24 cellular contexts compared by ENCODE assay signal in the genomic region with DNA sequence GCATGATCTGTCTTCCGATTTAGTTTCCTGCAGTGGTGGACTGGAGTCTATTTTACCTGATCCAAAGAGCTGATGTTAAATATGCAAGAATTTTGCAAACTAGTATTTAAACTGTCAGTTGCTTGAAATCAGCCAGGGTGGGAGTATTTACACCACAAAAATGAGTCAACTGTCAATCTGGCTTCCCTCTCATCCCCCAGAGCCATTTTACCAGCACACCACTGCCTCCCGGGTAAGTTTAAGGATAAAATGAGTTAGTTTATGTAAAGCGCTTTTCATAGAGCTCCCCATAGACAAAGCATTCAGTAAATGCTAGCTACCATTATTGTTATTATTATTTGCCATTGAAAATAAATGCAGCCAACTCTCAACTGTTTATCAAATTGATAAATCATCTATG.
A peak's percentile ranks its signal among the peaks of the same experiment; 100 is the strongest.
DNase-seq lines count a peak whose midpoint lies in the region; ATAC-seq and TF ChIP-seq lines count a peak whose summit lies in the region.
"Had no signal": no experiment of that assay in that cellular context is flagged by ENCODE, and none has a peak within 500 bp of the region (broad histone marks: within the 10 kb centered on the region; RNA-seq: fewer than 3 reads in every experiment).

No MANE protein-coding gene starts in this region.

- H2AK9ac ChIP-seq in IMR-90 (replicated peaks; ENCODE audit: low read depth, low read length, poor library complexity): no peak overlapping the region

- peak overlapping the region; percentile 36 for H3K4ac ChIP-seq in IMR-90 (ENCODE audit: low read depth, low read length)

- H3K27me3 ChIP-seq in IMR-90 (ENCODE audit: control insufficient read depth, insufficient read depth, low read length): no peaks in the 10 kb centered on the region
- H3K27me3 ChIP-seq in mammary epithelial cell (ENCODE audit: insufficient read depth, low read length): no peaks in the 10 kb centered on the region
- no peaks in the 10 kb centered on the region for H3K27me3 ChIP-seq in esophagus muscularis mucosa
- H3K27me3 ChIP-seq: heart right ventricle had no signal

- H3K9ac ChIP-seq in IMR-90 (ENCODE audit: low read depth, low read length) (no peak overlapping the region), mammary epithelial cell (ENCODE audit: insufficient read depth, low read length) (peak overlapping the region; percentile 48)

- peaks cover 90% of the 10 kb centered on the region for H3K79me2 ChIP-seq in mammary epithelial cell (ENCODE audit: insufficient read depth, low read length)

- peak overlapping the region in 1 of 2 experiments; percentile 65; a peak in 2 of 4 replicates for H4K8ac ChIP-seq in IMR-90 (ENCODE audit: low read depth in 2 of 2, low read length in 2 of 2)

- H4K5ac ChIP-seq in IMR-90 (ENCODE audit: low read depth, low read length): peak overlapping the region; percentile 97; the same call in 1 of the 2 replicates

- H3K4me2 ChIP-seq in IMR-90 (ENCODE audit: low read depth, low read length) (peak overlapping the region; percentile 58; the same call in 1 of the 2 replicates), mammary epithelial cell (ENCODE audit: insufficient read depth, low read depth, low read length) (peak overlapping the region; percentile 75)

- H3K27ac ChIP-seq in IMR-90 (ENCODE audit: insufficient read depth, low read length): no peak overlapping the region
- peak overlapping the region; percentile 96 for H3K27ac ChIP-seq in mammary epithelial cell (ENCODE audit: insufficient read depth, low read depth, low read length)
- no peak overlapping the region for H3K27ac ChIP-seq in esophagus muscularis mucosa (replicated peaks in 1 of 4)
- H3K27ac ChIP-seq: heart right ventricle, thoracic aorta had no signal

- H3K79me1 ChIP-seq in IMR-90 (ENCODE audit: low read depth in 1 of 2, low read length in 2 of 2): peaks cover 2 to 16% of the 10 kb centered on the region in 2 experiments; a peak in 2 of 4 replicates

- H3K4me1 ChIP-seq in IMR-90 (ENCODE audit: control insufficient read depth, insufficient read depth, low read length) (peaks cover 13% of the 10 kb centered on the region), mammary epithelial cell (ENCODE audit: insufficient read depth, low read length) (peaks cover 64% of the 10 kb centered on the region), esophagus muscularis mucosa (peaks cover 12 to 44% (median 39%) of the 10 kb centered on the region in 4 donors)

- DNase-seq in DMS 273 treated with DMSO at 0.1 percent for 48 hours (lab: John Stamatoyannopoulos, UW): peak; percentile 31
- DNase-seq in IMR-90: no peak
- peak; percentile 38 for DNase-seq in mammary epithelial cell
- no peak for DNase-seq in osteocyte (ENCODE audit: extremely low spot score, unreplicated experiment)
- DNase-seq in stimulated activated CD4-positive, alpha-beta T cell treated with anti-CD3 and anti-CD28 coated beads, Interleukin-15, amount 100 ng/mL, for 24 hours: no peak
- DNase-seq in stimulated activated CD4-positive, alpha-beta T cell treated with anti-CD3 and anti-CD28 coated beads, Interleukin-4, amount 100 ng/mL, for 4 hours: no peak
- no peak for DNase-seq in esophagus muscularis mucosa (ENCODE audit: extremely low spot score)
- DNase-seq: activated CD4-positive, alpha-beta memory T cell treated with anti-CD3 and anti-CD28 coated beads for 36 hours; activated CD4-positive, CD25-positive, alpha-beta regulatory T cell; activated CD8-positive, alpha-beta memory T cell treated with anti-CD3 and anti-CD28 coated beads, Interleukin-2, amount 50 U/mL, for 48 hours; activated naive CD8-positive, alpha-beta T cell treated with anti-CD3 and anti-CD28 coated beads, Interleukin-2, amount 10 ng/mL, durations not matched to agents 7 days and 5 days; effector CD4-positive, alpha-beta T cell; heart right ventricle; Kasumi-1; NCI-H1048; NCI-H1930; NCI-H345; NCI-H82; nucleus accumbens; Right ventricle myocardium superior; stimulated activated CD4-positive, alpha-beta T cell treated with anti-CD3 and anti-CD28 coated beads, Interleukin-4, amount 100 ng/mL, for 24 hours; stimulated activated naive CD4-positive, alpha-beta T cell had no signal

- peaks cover 43% of the 10 kb centered on the region for H3K4me1 Mint-ChIP-seq in osteocyte (ENCODE audit: unreplicated experiment)
- H3K4me1 Mint-ChIP-seq: activated naive CD8-positive, alpha-beta T cell treated with anti-CD3 and anti-CD28 coated beads, Interleukin-2, amount 10 ng/mL, durations not matched to agents 7 days and 5 days had no signal

- H4K91ac ChIP-seq in IMR-90 (ENCODE audit: insufficient read depth, low read depth, low read length): peak overlapping the region; percentile 41; the same call in 1 of the 2 replicates

- no peaks in the 10 kb centered on the region for H3K36me3 Mint-ChIP-seq in osteocyte (ENCODE audit: unreplicated experiment)
- H3K36me3 Mint-ChIP-seq: activated CD4-positive, alpha-beta memory T cell treated with anti-CD3 and anti-CD28 coated beads for 36 hours; activated naive CD8-positive, alpha-beta T cell treated with anti-CD3 and anti-CD28 coated beads, Interleukin-2, amount 10 ng/mL, durations not matched to agents 7 days and 5 days had no signal

- no peak for TF ChIP-seq EP300 in esophagus muscularis mucosa (IDR thresholded peaks at IDR 0.05)

- peak overlapping the region; percentile 22; the same call in 1 of the 2 replicates for H2AK5ac ChIP-seq in IMR-90 (ENCODE audit: low read depth, low read length)

- H3K36me3 ChIP-seq in IMR-90 (ENCODE audit: control insufficient read depth, insufficient read depth, low read length) (no peaks in the 10 kb centered on the region), mammary epithelial cell (ENCODE audit: insufficient read depth, low read length) (no peaks in the 10 kb centered on the region), esophagus muscularis mucosa (no peaks in the 10 kb centered on the region)
- H3K36me3 ChIP-seq: heart right ventricle, thoracic aorta had no signal

- H3K27ac Mint-ChIP-seq in osteocyte (ENCODE audit: unreplicated experiment): peak overlapping the region; percentile 16
- H3K27ac Mint-ChIP-seq: activated CD4-positive, alpha-beta memory T cell treated with anti-CD3 and anti-CD28 coated beads for 36 hours; activated naive CD8-positive, alpha-beta T cell treated with anti-CD3 and anti-CD28 coated beads, Interleukin-2, amount 10 ng/mL, durations not matched to agents 7 days and 5 days had no signal

- peaks cover 5% of the 10 kb centered on the region for H3K9me1 ChIP-seq in IMR-90 (ENCODE audit: insufficient read depth, low read length)

- in situ Hi-C loops in IMR-90 (cut with MboI; ENCODE audit: low sequenced_read_pairs) (no loop called here), mammary epithelial cell (cut with MboI; ENCODE audit: low sequenced_read_pairs in 2 of 2) (no loop called here)

- intact Hi-C loops in IMR-90 (cut with micrococcal nuclease) (loop anchor here (5.0 kb wide), 2 partner anchors 107 to 238 kb away; a partner anchor contains a TSS), mammary epithelial cell (cut with micrococcal nuclease) (loop anchor here (1.0 to 5.0 kb wide), 2 partner anchors 107 to 146 kb away; a partner anchor contains a TSS), esophagus muscularis mucosa (cut with DNase I) (loop anchor here (5.0 kb wide), 1 partner anchor 107 kb away; a partner anchor contains a TSS)

- 83% methylated on average over 1 of the region's 3 CpGs; no CpG with 5 or more reads in 1 of the 2 experiments for WGBS in IMR-90 (ENCODE audit: extremely low coverage in 2 of 2, insufficient read length in 1 of 2), 2 experiments
- WGBS in mammary epithelial cell (ENCODE audit: low coverage, missing lambda C conversion rate): 30% methylated on average over 3 of the region's 3 CpGs
- WGBS in esophagus muscularis mucosa: 82% methylated on average over 3 of the region's 3 CpGs

- TF ChIP-seq POLR2A in IMR-90 (IDR thresholded peaks at IDR 0.05; ENCODE audit: low read depth, low read length) (no peak), esophagus muscularis mucosa (IDR thresholded peaks at IDR 0.05; ENCODE audit: low read depth) (no peak)

- BruUV-seq in IMR-90 (replicated peaks; lab: Mats Ljungman, UMichigan) (no TSS peak), mammary epithelial cell (replicated peaks; lab: Mats Ljungman, UMichigan) (no TSS peak)

- dilution Hi-C loops in IMR-90 (cut with HindIII; ENCODE audit: low sequenced_read_pairs, unreplicated experiment): no loop called here
- dilution Hi-C loops in mammary epithelial cell (cut with HindIII; ENCODE audit: low sequenced_read_pairs): no loop called here

- peak overlapping the region; percentile 96; the same call in 1 of the 2 replicates for H3K18ac ChIP-seq in IMR-90 (ENCODE audit: low read depth, low read length)

- H3K4me3 ChIP-seq in IMR-90 (ENCODE audit: insufficient read depth, low read depth, low read length) (no peak overlapping the region), mammary epithelial cell (replicated peaks in 1 of 3; ENCODE audit: insufficient read depth in 1 of 3, low read depth in 2 of 3, low read length in 3 of 3) (peak overlapping the region in 1 of 3 experiments; percentile 4), esophagus muscularis mucosa (no peak overlapping the region)
- H3K4me3 ChIP-seq: heart right ventricle, thoracic aorta had no signal

- peak overlapping the region; percentile 86; the same call in 1 of the 3 replicates for H2BK15ac ChIP-seq in IMR-90 (ENCODE audit: low read depth, low read length)

- H4K20me1 ChIP-seq in IMR-90 (ENCODE audit: insufficient read depth, low read length) (no peaks in the 10 kb centered on the region), mammary epithelial cell (ENCODE audit: insufficient read depth, low read length) (no peaks in the 10 kb centered on the region)

- peak overlapping the region; percentile 76 for H2BK120ac ChIP-seq in IMR-90 (ENCODE audit: low read depth, low read length)

- H3K14ac ChIP-seq in IMR-90 (replicated peaks; ENCODE audit: low read depth, low read length): peak overlapping the region; percentile 47; the same call in 1 of the 2 replicates

- no peaks in the 10 kb centered on the region for H3K27me3 Mint-ChIP-seq in osteocyte (ENCODE audit: unreplicated experiment)

- H2BK5ac ChIP-seq in IMR-90 (ENCODE audit: low read depth, low read length, poor library complexity, severe bottlenecking): peak overlapping the region; percentile 74

- ATAC-seq in IMR-90 (ENCODE audit: low read depth) (no peak), HG02642 (IDR thresholded peaks at IDR 0.05; ENCODE audit: poor library complexity, unreplicated experiment) (no peak)
- ATAC-seq: heart right ventricle had no signal

- TF ChIP-seq CTCF in IMR-90 (conservative IDR thresholded peaks at IDR 0.05; ENCODE audit: low read depth, low read length): no peak
- TF ChIP-seq CTCF in mammary epithelial cell (conservative IDR thresholded peaks at IDR 0.05 in 1 of 2, IDR thresholded peaks at IDR 0.05 in 1 of 2; ENCODE audit: extremely low read depth in 1 of 2, insufficient read depth in 1 of 2, low read depth in 1 of 2, low read length in 2 of 2): no peak
- no peak for TF ChIP-seq CTCF in osteocyte (IDR thresholded peaks at IDR 0.05)
- no peak for TF ChIP-seq CTCF in esophagus muscularis mucosa (IDR thresholded peaks at IDR 0.05)

- H3K56ac ChIP-seq in IMR-90 (ENCODE audit: extremely low read depth, insufficient read depth, low read length): peak overlapping the region; percentile 39; the same call in 1 of the 2 replicates

- no peaks in the 10 kb centered on the region for H3K9me3 Mint-ChIP-seq in osteocyte (ENCODE audit: unreplicated experiment)
- H3K9me3 Mint-ChIP-seq: activated CD4-positive, alpha-beta memory T cell treated with anti-CD3 and anti-CD28 coated beads for 36 hours; activated naive CD8-positive, alpha-beta T cell treated with anti-CD3 and anti-CD28 coated beads, Interleukin-2, amount 10 ng/mL, durations not matched to agents 7 days and 5 days had no signal

- CTCF ChIA-PET in IMR-90 (lab: Yijun Ruan, JAX) (interaction anchor here (1.6 kb wide), 1 partner anchor 263 kb away, joined by 3 read pairs; no protein-coding TSS in a partner anchor), mammary epithelial cell (lab: Charles Lee; ENCODE audit: low non-redundant PET) (interaction anchor here (0.6 kb wide), 1 partner anchor 163 kb away, joined by 5 read pairs; no protein-coding TSS in a partner anchor)

- no peak for TF ChIP-seq RAD21 in IMR-90 (IDR thresholded peaks at IDR 0.05; ENCODE audit: low read length)

- H3K9me3 ChIP-seq in IMR-90 (ENCODE audit: control insufficient read depth, insufficient read depth, low read length): no peaks in the 10 kb centered on the region
- no peaks in the 10 kb centered on the region for H3K9me3 ChIP-seq in mammary epithelial cell (replicated peaks; ENCODE audit: insufficient read depth, low read length)
- no peaks in the 10 kb centered on the region for H3K9me3 ChIP-seq in esophagus muscularis mucosa
- H3K9me3 ChIP-seq: heart right ventricle, thoracic aorta had no signal

- H2AFZ ChIP-seq in IMR-90 (replicated peaks; ENCODE audit: low read length, poor library complexity) (no peak overlapping the region), mammary epithelial cell (ENCODE audit: low read depth, low read length) (no peak overlapping the region)

- POLR2A ChIA-PET in IMR-90 (lab: Charles Lee; ENCODE audit: unreplicated experiment): interaction anchor here (0.9 kb wide), 1 partner anchor 104 kb away, joined by 3 read pairs; no protein-coding TSS in a partner anchor

- peak overlapping the region; percentile 49 for H2BK20ac ChIP-seq in IMR-90 (ENCODE audit: low read depth, low read length)

- peak overlapping the region; percentile 70; the same call in 1 of the 2 replicates for H3K23ac ChIP-seq in IMR-90 (ENCODE audit: low read depth, low read length)

- no peak overlapping the region for H3K4me3 Mint-ChIP-seq in osteocyte (ENCODE audit: unreplicated experiment)
- H3K4me3 Mint-ChIP-seq: activated CD4-positive, alpha-beta memory T cell treated with anti-CD3 and anti-CD28 coated beads for 36 hours; activated naive CD8-positive, alpha-beta T cell treated with anti-CD3 and anti-CD28 coated beads, Interleukin-2, amount 10 ng/mL, durations not matched to agents 7 days and 5 days had no signal

Comparison
In these comparisons a context has a peak if more than half of its experiments do, and no peak if none do; other contexts are left out.
1. DNase-seq: peak in DMS 273 treated with DMSO at 0.1 percent for 48 hours (single experiment) and mammary epithelial cell (single experiment); none in IMR-90 (single experiment), osteocyte (single experiment), stimulated activated CD4-positive, alpha-beta T cell treated with anti-CD3 and anti-CD28 coated beads, Interleukin-15, amount 100 ng/mL, for 24 hours (single experiment), stimulated activated CD4-positive, alpha-beta T cell treated with anti-CD3 and anti-CD28 coated beads, Interleukin-4, amount 100 ng/mL, for 4 hours (0 of 2) and esophagus muscularis mucosa (single experiment).